In the genomic region with DNA sequence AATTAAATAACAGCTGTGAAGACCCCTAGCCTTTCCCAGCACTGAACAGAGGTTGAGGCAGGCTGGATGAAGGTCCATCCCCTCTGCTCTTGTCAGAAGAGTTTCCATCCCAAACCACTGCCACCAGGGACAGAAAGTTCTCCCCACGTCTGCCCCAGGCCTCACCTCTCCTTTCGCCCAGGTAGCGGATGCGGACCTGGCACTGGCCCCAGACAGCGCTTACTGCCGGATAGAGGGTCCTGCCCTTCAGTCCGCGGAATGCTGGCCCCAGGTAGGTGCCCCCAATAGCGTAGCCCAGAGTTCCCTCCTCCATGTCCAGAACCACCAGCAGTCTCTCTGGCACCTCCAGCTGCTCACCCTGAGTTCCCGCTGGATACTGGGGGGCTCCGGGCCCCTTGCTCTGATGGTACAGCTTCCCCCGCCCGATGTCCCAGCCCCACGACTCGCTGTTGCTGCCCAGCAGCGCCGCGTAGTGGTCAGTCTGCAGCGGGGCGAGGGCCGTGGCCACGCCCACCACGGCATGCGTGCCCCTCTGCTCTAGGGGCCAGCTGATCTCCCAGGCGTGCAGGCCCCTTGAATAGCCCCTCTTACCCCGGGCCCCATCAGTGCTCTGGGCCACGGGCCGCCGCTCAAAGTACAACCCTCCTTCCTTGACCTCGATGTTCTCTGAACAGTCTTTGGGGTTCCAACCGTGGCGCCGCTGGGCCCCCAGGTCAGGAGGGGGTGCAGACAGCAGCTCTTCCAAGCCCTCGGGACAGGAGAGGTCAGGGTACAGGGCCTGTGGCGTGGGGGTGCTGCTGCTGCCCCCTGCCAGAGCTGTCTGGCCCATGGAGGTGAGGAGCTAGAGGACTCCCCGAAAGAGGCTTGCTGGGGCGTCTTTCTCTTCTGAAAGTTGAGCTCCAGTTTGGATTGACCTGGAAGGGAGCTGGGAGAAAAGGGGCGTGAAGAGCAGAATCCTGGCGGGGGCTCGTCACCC, we compare ENCODE assay signal across 7 cellular contexts. TPM values are rescaled to one million over a fixed set of nuclear protein-coding genes. Genes with fewer than 3 reads are reported as not detected.
DNase-seq lines count a peak whose midpoint lies in the region; ATAC-seq and TF ChIP-seq lines count a peak whose summit lies in the region.

No MANE protein-coding gene starts in this region.

- peaks cover 37 to 62% (median 51%) of the 10 kb centered on the region in 7 donors for H3K4me1 Mint-ChIP-seq in naive thymus-derived CD4-positive, alpha-beta T cell
- peaks cover 68% of the 10 kb centered on the region for H3K4me1 Mint-ChIP-seq in stimulated activated memory B cell treated with anti-CD40 and anti-IgM and Interleukin-4, amounts not matched to agents 10 μg/mL and 1 μg/mL and 100 μg/mL, for 72 hours

- H3K36me3 Mint-ChIP-seq in naive thymus-derived CD4-positive, alpha-beta T cell, result peaks cover 0 to 48% (median 3%) of the 10 kb centered on the region in 5 donors
- peaks cover 37% of the 10 kb centered on the region for H3K36me3 Mint-ChIP-seq in stimulated activated memory B cell treated with anti-CD40 and anti-IgM and Interleukin-4, amounts not matched to agents 10 μg/mL and 1 μg/mL and 100 μg/mL, for 72 hours

- peak; percentile 45 for TF ChIP-seq POLR2A in GM15510 (IDR thresholded peaks at IDR 0.05; ENCODE audit: borderline replicate concordance, extremely low read depth, insufficient read length)

- DNase-seq in OCI-LY7 (ENCODE audit: low spot score) (peak; percentile 87), activated T-helper 1 cell treated with Interleukin-2 at 50 U/mL for 16 hours (ENCODE audit: low read depth) (peak; percentile 73), fibroblast of gingiva (ENCODE audit: low read depth) (peak; percentile 58)
- DNase-seq in naive thymus-derived CD4-positive, alpha-beta T cell, result peak; percentile 66 to 92 (median 79)

- peaks cover 22% of the 10 kb centered on the region; the same call in 1 of the 2 replicates for H3K79me2 ChIP-seq in OCI-LY7 (ENCODE audit: insufficient read depth, low read depth, low read length)

- peak; percentile 24 for ATAC-seq in HG03521 (IDR thresholded peaks at IDR 0.05; ENCODE audit: unreplicated experiment)
- ATAC-seq in naive thymus-derived CD4-positive, alpha-beta T cell, result peak; percentile 61
- ATAC-seq in stimulated activated memory B cell treated with anti-CD40 and anti-IgM and Interleukin-4, amounts not matched to agents 10 μg/mL and 1 μg/mL and 100 μg/mL, for 72 hours, result peak; percentile 71

- POLR2A ChIA-PET in OCI-LY7 (lab: Charles Lee), result interaction anchor here (0.6 to 2.6 kb wide), 15 partner anchors 10 to 148 kb away, joined by 3 to 19 read pairs (median 3); partner anchors contain the start of genes C12orf57, CDCA3, LPCAT3 and RNU7-1
- POLR2A ChIA-PET in naive thymus-derived CD4-positive, alpha-beta T cell (lab: Charles Lee), result interaction anchor here (0.5 to 4.6 kb wide), 43 partner anchors 8 to 317 kb away, joined by 3 to 70 read pairs (median 4); partner anchors contain the start of genes C12orf57, CD4, CDCA3 and ENO2

- no peaks in the 10 kb centered on the region for H3K9me3 Mint-ChIP-seq in naive thymus-derived CD4-positive, alpha-beta T cell
- no peaks in the 10 kb centered on the region for H3K9me3 Mint-ChIP-seq in stimulated activated memory B cell treated with anti-CD40 and anti-IgM and Interleukin-4, amounts not matched to agents 10 μg/mL and 1 μg/mL and 100 μg/mL, for 72 hours

- no peak overlapping the region for H2AFZ ChIP-seq in OCI-LY7 (ENCODE audit: low read length)

- 0 out of 2 replicates have a peak, but pooled peaks cover 10% of the 10 kb centered on the region for H4K20me1 ChIP-seq in OCI-LY7 (ENCODE audit: insufficient read depth, low read length)

- H3K27me3 ChIP-seq in naive thymus-derived CD4-positive, alpha-beta T cell (ENCODE audit: control insufficient read depth in 2 of 2, insufficient read depth in 2 of 2, low read length in 2 of 2), result no peaks in the 10 kb centered on the region

- H3K27me3 Mint-ChIP-seq in naive thymus-derived CD4-positive, alpha-beta T cell, result no peaks in the 10 kb centered on the region
- H3K27me3 Mint-ChIP-seq in stimulated activated memory B cell treated with anti-CD40 and anti-IgM and Interleukin-4, amounts not matched to agents 10 μg/mL and 1 μg/mL and 100 μg/mL, for 72 hours, result no peaks in the 10 kb centered on the region

- peak; percentile 92 for TF ChIP-seq CTCF in OCI-LY7 (conservative IDR thresholded peaks at IDR 0.05; ENCODE audit: low read length)

- peak overlapping the region; percentile 99 for H3K4me2 ChIP-seq in OCI-LY7 (ENCODE audit: low read length)

- BruUV-seq in OCI-LY7 (replicated peaks; lab: Mats Ljungman, UMichigan), result TSS peak; percentile 65

- H3K9me3 ChIP-seq in OCI-LY7 (ENCODE audit: low read length), result no peaks in the 10 kb centered on the region
- H3K9me3 ChIP-seq in naive thymus-derived CD4-positive, alpha-beta T cell (ENCODE audit: control insufficient read depth in 2 of 3, low read length in 3 of 3), result no peaks in the 10 kb centered on the region

- no peaks in the 10 kb centered on the region for H3K9me2 ChIP-seq in OCI-LY7 (ENCODE audit: insufficient read depth, low read length)

- H3K36me3 ChIP-seq in OCI-LY7 (ENCODE audit: insufficient read depth, low read length), result peaks cover 47% of the 10 kb centered on the region
- H3K36me3 ChIP-seq in naive thymus-derived CD4-positive, alpha-beta T cell (ENCODE audit: control insufficient read depth in 2 of 3, insufficient read depth in 3 of 3, low read length in 3 of 3), result peaks cover 3 to 32% (median 6%) of the 10 kb centered on the region in 3 experiments

- CTCF ChIA-PET in OCI-LY7 (lab: Charles Lee; ENCODE audit: unreplicated experiment), result interaction anchor here (0.6 to 2.8 kb wide), 10 partner anchors 10 to 119 kb away, joined by 3 to 17 read pairs (median 4); partner anchors contain the start of genes CDCA3, MLF2 and USP5
- CTCF ChIA-PET in naive thymus-derived CD4-positive, alpha-beta T cell (lab: Charles Lee), result interaction anchor here (0.6 to 6.9 kb wide), 34 partner anchors 9 to 241 kb away, joined by 3 to 45 read pairs (median 4); partner anchors contain the start of genes C12orf57, C1RL, CDCA3 and LRRC23

- peak overlapping the region; percentile 60 for H3K27ac ChIP-seq in OCI-LY7 (ENCODE audit: low read depth, low read length, poor library complexity, severe bottlenecking)
- peak overlapping the region; percentile 77 for H3K27ac ChIP-seq in naive thymus-derived CD4-positive, alpha-beta T cell (ENCODE audit: low read depth, low read length)

- peak overlapping the region; percentile 74 to 94 (median 88) for H3K27ac Mint-ChIP-seq in naive thymus-derived CD4-positive, alpha-beta T cell
- peak overlapping the region; percentile 92 for H3K27ac Mint-ChIP-seq in stimulated activated memory B cell treated with anti-CD40 and anti-IgM and Interleukin-4, amounts not matched to agents 10 μg/mL and 1 μg/mL and 100 μg/mL, for 72 hours

- intact Hi-C loops in OCI-LY7 (cut with micrococcal nuclease; ENCODE audit: unreplicated experiment), result loop anchor here (1.0 to 5.0 kb wide), 8 partner anchors 19 to 320 kb away; partner anchors contain the start of genes C1RL, ENO2, LPCAT3 and USP5
- intact Hi-C loops in naive thymus-derived CD4-positive, alpha-beta T cell (cut with micrococcal nuclease), result loop anchor here (1.0 to 5.0 kb wide), 21 partner anchors 19 to 1825 kb away; partner anchors contain the start of genes EMG1 (in 2 of the 2), ENO2 (in 2 of the 2), LPCAT3 (in 2 of the 2) and LRRC23 (in 2 of the 2)

- peak overlapping the region; percentile 87 to 95 (median 91) for H3K4me3 Mint-ChIP-seq in naive thymus-derived CD4-positive, alpha-beta T cell
- H3K4me3 Mint-ChIP-seq in stimulated activated memory B cell treated with anti-CD40 and anti-IgM and Interleukin-4, amounts not matched to agents 10 μg/mL and 1 μg/mL and 100 μg/mL, for 72 hours, result peak overlapping the region; percentile 99

- peaks cover 49% of the 10 kb centered on the region for H3K4me1 ChIP-seq in OCI-LY7 (ENCODE audit: insufficient read depth, low read length, poor library complexity, severe bottlenecking)
- peaks cover 35 to 36% of the 10 kb centered on the region in 2 donors for H3K4me1 ChIP-seq in naive thymus-derived CD4-positive, alpha-beta T cell (ENCODE audit: control insufficient read depth in 2 of 2, insufficient read depth in 2 of 2, low read length in 2 of 2)

- H3K4me3 ChIP-seq in OCI-LY7 (ENCODE audit: low read depth, low read length, poor library complexity, severe bottlenecking), result peak overlapping the region; percentile 77
- peak overlapping the region; percentile 98 for H3K4me3 ChIP-seq in naive thymus-derived CD4-positive, alpha-beta T cell (ENCODE audit: low read length)

RNA-seq across cellular contexts. Expression of gene SPSB2, which starts 0.7 kb away (rescaled TPM):
- 7.8 and 8.3 TPM in 2 replicates for total RNA-seq in OCI-LY7 (2014; rRNA removed; shearing (Covaris generic))
- 8.5 and 10.8 TPM in 2 replicates for total RNA-seq in OCI-LY7 (2022)
- total RNA-seq in naive thymus-derived CD4-positive, alpha-beta T cell, result 10 to 100 TPM in 3 of 5 experiments, 1 to 10 TPM in 2; 5.1 to 20.2 (median 11.2) TPM
- 10 to 100 TPM; 10.8 to 14.5 TPM for polyA plus RNA-seq in naive thymus-derived CD4-positive, alpha-beta T cell

RNA-seq across cellular contexts. Expression of gene TPI1, which starts 5.0 kb away (rescaled TPM):
- total RNA-seq in OCI-LY7 (2014; rRNA removed; shearing (Covaris generic)), result 596 and 608 TPM in 2 replicates
- total RNA-seq in OCI-LY7 (2022), result 519 and 801 TPM in 2 replicates
- total RNA-seq in naive thymus-derived CD4-positive, alpha-beta T cell, result 1,000 to 10,000 TPM in 1 of 5 experiments, 100 to 1,000 TPM in 3, 10 to 100 TPM in 1; 89.7 to 1,293 (median 134) TPM
- 100 to 1,000 TPM; 330 to 435 TPM for polyA plus RNA-seq in naive thymus-derived CD4-positive, alpha-beta T cell

RNA-seq across cellular contexts. Expression of gene USP5, which starts 20.4 kb away (rescaled TPM):
- total RNA-seq in OCI-LY7 (2014; rRNA removed; shearing (Covaris generic)), result 65.9 and 70.4 TPM in 2 replicates
- 112 and 129 TPM in 2 replicates for total RNA-seq in OCI-LY7 (2022)
- total RNA-seq in naive thymus-derived CD4-positive, alpha-beta T cell, result 100 to 1,000 TPM in 1 of 5 experiments, 10 to 100 TPM in 4; 58.0 to 134 (median 71.1) TPM
- 10 to 100 TPM; 51.9 to 71.5 TPM for polyA plus RNA-seq in naive thymus-derived CD4-positive, alpha-beta T cell

RNA-seq across cellular contexts. Expression of gene CDCA3, which starts 21.3 kb away (rescaled TPM):
- 160 and 222 TPM in 2 replicates for total RNA-seq in OCI-LY7 (2014; rRNA removed; shearing (Covaris generic))
- total RNA-seq in OCI-LY7 (2022), result 151 and 161 TPM in 2 replicates
- total RNA-seq in naive thymus-derived CD4-positive, alpha-beta T cell, result 10 to 100 TPM in 1 of 5 experiments, 1 to 10 TPM in 3, under 1 TPM in 1; 0.64 to 55.6 (median 1.8) TPM
- under 1 TPM in 1 of 2 donors, not detected in 1; 0.94 TPM for polyA plus RNA-seq in naive thymus-derived CD4-positive, alpha-beta T cell

RNA-seq across cellular contexts. Expression of gene GNB3, which starts 31.6 kb away (rescaled TPM):
- 3.6 and 5.0 TPM in 2 replicates for total RNA-seq in OCI-LY7 (2014; rRNA removed; shearing (Covaris generic))
- total RNA-seq in OCI-LY7 (2022), result 20.4 and 23.7 TPM in 2 replicates
- total RNA-seq in naive thymus-derived CD4-positive, alpha-beta T cell, result 10 to 100 TPM in 2 of 5 experiments, 1 to 10 TPM in 2, under 1 TPM in 1; 0.63 to 11.8 (median 3.2) TPM
- polyA plus RNA-seq in naive thymus-derived CD4-positive, alpha-beta T cell, result under 1 TPM in 1 of 2 donors, not detected in 1; 0.23 TPM

Comparison
In these comparisons a context has a peak if more than half of its experiments do, and no peak if none do; other contexts are left out.
1. Peak in every context shown above with its lines: DNase-seq, ATAC-seq, H3K4me3 ChIP-seq and H3K27ac ChIP-seq.